1 cellular context compared by ENCODE assay signal in genomic region chr12:110079477-110080400, GRCh38.
TF ChIP-seq lines count a peak whose summit lies in the region.

No MANE protein-coding gene starts in this region.

TF ChIP-seq in K562, 482 proteins besides CTCF, POLR2A, EP300 and RAD21 (continued from another document):
- TF ChIP-seq SAP30 (IDR thresholded peaks at IDR 0.05; ENCODE audit: borderline replicate concordance, insufficient read depth, low read depth, low read length, poor library complexity, severe bottlenecking), result no peak
- TF ChIP-seq ZNF445 (CRISPR knock-in tag; IDR thresholded peaks at IDR 0.05; ENCODE audit: low read depth), result no peak
- TF ChIP-seq NCOA6 (IDR thresholded peaks at IDR 0.05), result no peak
- TF ChIP-seq NR3C1 (CRISPR knock-in tag; IDR thresholded peaks at IDR 0.05), result no peak
- no peak for TF ChIP-seq TCF7L2 (IDR thresholded peaks at IDR 0.05; ENCODE audit: low read depth, low read length)
- 0 out of 4 replicates have a peak, but pooled peaks of 1 of the 2 experiments have one; percentile 7 for TF ChIP-seq TRIM24 (IDR thresholded peaks at IDR 0.05)
- TF ChIP-seq U2AF1 (optimal IDR thresholded peaks at IDR 0.05; ENCODE audit: low read depth, low read length), result no peak
- no peak for TF ChIP-seq NFIC (IDR thresholded peaks at IDR 0.05)
- no peak for TF ChIP-seq ZNF830 (CRISPR knock-in tag; IDR thresholded peaks at IDR 0.05)
- TF ChIP-seq MTA3 (IDR thresholded peaks at IDR 0.05; ENCODE audit: borderline replicate concordance), result peak; percentile 75
- no peak for TF ChIP-seq MTA2 (IDR thresholded peaks at IDR 0.05; ENCODE audit: low read depth)
